Comparison of ENCODE assay signal across 25 cellular contexts in the genomic region with DNA sequence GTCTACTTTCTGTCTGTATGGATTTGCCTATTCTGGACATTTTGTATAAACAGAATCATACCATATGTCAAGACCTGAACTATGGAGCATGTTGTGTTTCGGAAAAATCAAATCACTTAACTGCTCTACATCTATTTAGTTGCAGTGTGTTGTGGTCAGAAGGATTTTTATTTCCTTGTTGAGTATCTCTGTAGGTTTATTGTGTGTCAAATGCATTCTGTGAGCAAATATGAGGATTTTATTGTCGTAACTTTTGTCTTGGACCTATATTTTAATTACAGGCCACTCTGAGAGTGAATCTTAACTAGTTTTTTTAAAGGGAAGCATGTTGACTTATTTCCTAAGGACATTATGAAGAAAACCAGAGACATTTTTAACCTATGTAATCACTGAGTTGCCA.
A peak's percentile ranks its signal among the peaks of the same experiment; 100 is the strongest.
DNase-seq lines count a peak whose midpoint lies in the region; ATAC-seq, FAIRE-seq and TF ChIP-seq lines count a peak whose summit lies in the region.
"Had no signal": no experiment of that assay in that cellular context is flagged by ENCODE, and none has a peak within 500 bp of the region (broad histone marks: within the 10 kb centered on the region; RNA-seq: fewer than 3 reads in every experiment).

No MANE protein-coding gene starts in this region.

- no peak for TF ChIP-seq POLR2A in prostate gland (IDR thresholded peaks at IDR 0.05)

- H3K4me1 Mint-ChIP-seq in Caco-2 (ENCODE audit: low read depth, unreplicated experiment), result peaks cover 49% of the 10 kb centered on the region
- H3K4me1 Mint-ChIP-seq: stimulated activated effector memory CD8-positive, alpha-beta T cell treated with anti-CD3 and anti-CD28 coated beads, Interleukin-12 subunit alpha, Interleukin-12 subunit beta, amount 100 ng/mL, for 72 hours had no signal

- no peaks in the 10 kb centered on the region for H3K9me3 ChIP-seq in Caco-2
- no peaks in the 10 kb centered on the region for H3K9me3 ChIP-seq in SJSA1 (replicated peaks)
- no peaks in the 10 kb centered on the region for H3K9me3 ChIP-seq in kidney (ENCODE audit: control insufficient read depth in 1 of 2, low read length in 2 of 2)
- H3K9me3 ChIP-seq in prostate gland, result no peaks in the 10 kb centered on the region
- H3K9me3 ChIP-seq: BLaER1 treated with 17β-estradiol and CSF1 and Interleukin-3, amounts not matched to agents 10 nM and 100 nM; tibial artery had no signal

- no peaks in the 10 kb centered on the region for H3K27me3 Mint-ChIP-seq in Caco-2 (ENCODE audit: insufficient read depth, unreplicated experiment)
- H3K27me3 Mint-ChIP-seq: activated T-cell treated with anti-CD3 and anti-CD28 coated beads, Interleukin-2, amount 50 U/mL, for 24 hours had no signal

- H3K27ac ChIP-seq in SJSA1 (peak overlapping the region; percentile 4; the same call in 1 of the 2 replicates), kidney (ENCODE audit: low read depth in 2 of 2, low read length in 2 of 2) (peak overlapping the region; percentile 88 to 89), prostate gland (peak overlapping the region; percentile 97)
- H3K27ac ChIP-seq: BLaER1 treated with 17β-estradiol and CSF1 and Interleukin-3, amounts not matched to agents 10 nM and 100 nM had no signal

- H3K9me3 Mint-ChIP-seq in Caco-2 (ENCODE audit: unreplicated experiment), result no peaks in the 10 kb centered on the region
- H3K9me3 Mint-ChIP-seq: activated T-cell treated with anti-CD3 and anti-CD28 coated beads, Interleukin-2, amount 50 U/mL, for 24 hours; HFFc6; naive thymus-derived CD8-positive, alpha-beta T cell; stimulated activated effector memory CD8-positive, alpha-beta T cell treated with anti-CD3 and anti-CD28 coated beads, Interleukin-12 subunit alpha, Interleukin-12 subunit beta, amount 100 ng/mL, for 72 hours had no signal

- CTCF ChIA-PET in Caco-2 (lab: Charles Lee), result interaction anchor here (1.6 to 2.2 kb wide), 3 partner anchors 130 to 166 kb away, joined by 12 to 16 read pairs (median 14); partner anchors contain the start of gene CGNL1

- no peak overlapping the region for H3K4me3 Mint-ChIP-seq in Caco-2 (ENCODE audit: unreplicated experiment)
- H3K4me3 Mint-ChIP-seq: activated T-cell treated with anti-CD3 and anti-CD28 coated beads, Interleukin-2, amount 50 U/mL, for 24 hours; HFFc6; naive thymus-derived CD8-positive, alpha-beta T cell; stimulated activated effector memory CD8-positive, alpha-beta T cell treated with anti-CD3 and anti-CD28 coated beads, Interleukin-12 subunit alpha, Interleukin-12 subunit beta, amount 100 ng/mL, for 72 hours had no signal

- H3K9ac ChIP-seq in kidney (ENCODE audit: low read length in 2 of 2), result peak overlapping the region; percentile 17 to 23
- H3K9ac ChIP-seq: BLaER1 treated with 17β-estradiol and CSF1 and Interleukin-3, amounts not matched to agents 10 nM and 100 nM; parathyroid adenoma had no signal

- intact Hi-C loops in Caco-2 (cut with micrococcal nuclease; ENCODE audit: unreplicated experiment) (loop anchor here (2.0 kb wide), 1 partner anchor 130 kb away; the partner anchor contains the start of gene CGNL1), kidney (cut with DNase I) (no loop called here), prostate gland (cut with DNase I) (no loop called here)

- TF ChIP-seq CTCF in Caco-2 (IDR thresholded peaks at IDR 0.05; ENCODE audit: insufficient read depth in 1 of 2, low read depth in 1 of 2, low read length in 1 of 2, severe bottlenecking in 1 of 2, unreplicated experiment in 1 of 2) (no peak), kidney (IDR thresholded peaks at IDR 0.05; ENCODE audit: borderline replicate concordance, extremely low read depth, insufficient read depth) (no peak), prostate gland (IDR thresholded peaks at IDR 0.05) (peak in 1 of 4 experiments; percentile 4)

- no peaks in the 10 kb centered on the region for H3K36me3 ChIP-seq in Caco-2 (ENCODE audit: control insufficient read depth, insufficient read depth, low read length)
- no peaks in the 10 kb centered on the region for H3K36me3 ChIP-seq in SJSA1
- no peaks in the 10 kb centered on the region for H3K36me3 ChIP-seq in kidney (ENCODE audit: control insufficient read depth in 1 of 2, insufficient read depth in 2 of 2, low read length in 2 of 2)
- no peaks in the 10 kb centered on the region for H3K36me3 ChIP-seq in prostate gland
- H3K36me3 ChIP-seq: BLaER1 treated with 17β-estradiol and CSF1 and Interleukin-3, amounts not matched to agents 10 nM and 100 nM; tibial artery had no signal

- no peaks in the 10 kb centered on the region for H3K27me3 ChIP-seq in Caco-2 (replicated peaks; ENCODE audit: control insufficient read depth, insufficient read depth, low read length)
- no peaks in the 10 kb centered on the region for H3K27me3 ChIP-seq in SJSA1 (replicated peaks)
- no peaks in the 10 kb centered on the region for H3K27me3 ChIP-seq in prostate gland (replicated peaks; ENCODE audit: insufficient read depth)
- H3K27me3 ChIP-seq: BLaER1 treated with 17β-estradiol and CSF1 and Interleukin-3, amounts not matched to agents 10 nM and 100 nM; foreskin keratinocyte; tibial artery had no signal

- no peak for ATAC-seq in stimulated activated naive CD8-positive, alpha-beta T cell treated with anti-CD3 and anti-CD28 coated beads, Interleukin-15, Interleukin-2, amounts not matched to agents 100 U/mL and 50 U/mL, for 24 hours
- no peak for ATAC-seq in GM18498 (IDR thresholded peaks at IDR 0.05; ENCODE audit: unreplicated experiment)
- ATAC-seq: naive thymus-derived CD8-positive, alpha-beta T cell; stimulated activated effector memory CD8-positive, alpha-beta T cell treated with anti-CD3 and anti-CD28 coated beads, Interleukin-12 subunit alpha, Interleukin-12 subunit beta, amount 100 ng/mL, for 72 hours had no signal

- 65% methylated on average over 2 of the region's 2 CpGs for WGBS in prostate gland

- POLR2A ChIA-PET in Caco-2 (lab: Charles Lee), result no interaction called here

- FAIRE-seq in kidney (lab: Jason Lieb, UNC), result no peak
- FAIRE-seq: GM12892, GM19239, HTR-8/SVneo, islet of Langerhans had no signal

- peaks cover 10% of the 10 kb centered on the region for H3K36me3 Mint-ChIP-seq in Caco-2 (ENCODE audit: insufficient read depth, unreplicated experiment)
- H3K36me3 Mint-ChIP-seq: naive thymus-derived CD8-positive, alpha-beta T cell; stimulated activated effector memory CD8-positive, alpha-beta T cell treated with anti-CD3 and anti-CD28 coated beads, Interleukin-12 subunit alpha, Interleukin-12 subunit beta, amount 100 ng/mL, for 72 hours had no signal

- no peak overlapping the region for H3K4me3 ChIP-seq in Caco-2 (ENCODE audit: low read depth, low read length)
- H3K4me3 ChIP-seq in SJSA1, result no peak overlapping the region
- no peak overlapping the region for H3K4me3 ChIP-seq in kidney (ENCODE audit: low read length in 2 of 2)
- no peak overlapping the region for H3K4me3 ChIP-seq in prostate gland
- H3K4me3 ChIP-seq: BLaER1 treated with 17β-estradiol and CSF1 and Interleukin-3, amounts not matched to agents 10 nM and 100 nM; tibial artery had no signal

- H3K4me1 ChIP-seq in Caco-2 (peaks cover 57% of the 10 kb centered on the region), SJSA1 (replicated peaks) (peaks cover 55% of the 10 kb centered on the region), kidney (ENCODE audit: control insufficient read depth in 1 of 2, insufficient read depth in 1 of 2, low read depth in 1 of 2, low read length in 2 of 2) (peaks cover 61 to 73% of the 10 kb centered on the region in 2 donors), prostate gland (replicated peaks) (peaks cover 54% of the 10 kb centered on the region)

- no TSS peak for BruUV-seq in Caco-2 (replicated peaks; lab: Mats Ljungman, UMichigan)

- DNase-seq in Caco-2, result no peak
- no peak for DNase-seq in SJSA1 (ENCODE audit: low read depth in 1 of 2, low spot score in 2 of 2)
- no peak for DNase-seq in kidney
- DNase-seq in prostate gland (ENCODE audit: low spot score), result no peak
- DNase-seq in NCI-H187 (lab: John Stamatoyannopoulos, UW), result no peak
- DNase-seq in stimulated activated naive CD8-positive, alpha-beta T cell treated with anti-CD3 and anti-CD28 coated beads, Interleukin-15, Interleukin-2, amounts not matched to agents 100 U/mL and 50 U/mL, for 24 hours, result no peak
- DNase-seq in anterior cingulate cortex (lab: John Stamatoyannopoulos, UW), result no peak
- DNase-seq: activated CD4-positive, alpha-beta T cell treated with anti-CD3 and anti-CD28 coated beads for 1 hour; activated naive CD4-positive, alpha-beta T cell; activated T-cell treated with anti-CD3 and anti-CD28 coated beads, Interleukin-2, amount 50 U/mL, for 24 hours; erythroblast; foreskin keratinocyte; HFFc6; naive thymus-derived CD8-positive, alpha-beta T cell; NCI-H1694 treated with DMSO at 0.1 percent for 48 hours; stimulated activated CD4-positive, alpha-beta T cell treated with anti-CD3 and anti-CD28 coated beads, Interleukin-2, amount 100 ng/mL, for 24 hours; tibial artery had no signal

- H3K27ac Mint-ChIP-seq in Caco-2 (ENCODE audit: unreplicated experiment), result peak overlapping the region; percentile 90
- H3K27ac Mint-ChIP-seq: activated T-cell treated with anti-CD3 and anti-CD28 coated beads, Interleukin-2, amount 50 U/mL, for 24 hours; HFFc6; naive thymus-derived CD8-positive, alpha-beta T cell; stimulated activated effector memory CD8-positive, alpha-beta T cell treated with anti-CD3 and anti-CD28 coated beads, Interleukin-12 subunit alpha, Interleukin-12 subunit beta, amount 100 ng/mL, for 72 hours had no signal

Comparison
In these comparisons a context has a peak if more than half of its experiments do, and no peak if none do; other contexts are left out.
1. H3K27ac ChIP-seq: peak in every context shown above with its lines; median percentile 97 in prostate gland; 88 in kidney; 4 in SJSA1.